Comparison of ENCODE assay signal across 8 cellular contexts in genomic region chr3:150603090-150603887, GRCh38. TPM values are rescaled to one million over a fixed set of nuclear protein-coding genes. Genes with fewer than 3 reads are reported as not detected.
DNase-seq lines count a peak whose midpoint lies in the region; ATAC-seq and TF ChIP-seq lines count a peak whose summit lies in the region.

Gene SELENOT, plus strand, starts transcription at chr3:150603321. Its CDS starts 42 bp downstream, at chr3:150603363.

- DNase-seq in BE2C (peak; percentile 96), GM19238 (ENCODE audit: insufficient read length, low spot score) (peak; percentile 70), NCI-H524 treated with DMSO at 0.1 percent for 48 hours (lab: John Stamatoyannopoulos, UW) (peak; percentile 94)
- DNase-seq in activated CD4-positive, alpha-beta T cell treated with anti-CD3 and anti-CD28 coated beads for 4 hours, result peak; percentile 92 to 93
- peak; percentile 89 to 92 for DNase-seq in stimulated activated CD4-positive, alpha-beta T cell treated with anti-CD3 and anti-CD28 coated beads, Interleukin-1b, Interleukin-23, amount 100 ng/mL, for 4 hours (ENCODE audit: low read depth in 2 of 2)

- H3K27me3 ChIP-seq in BE2C, result no peaks in the 10 kb centered on the region
- no peaks in the 10 kb centered on the region for H3K27me3 ChIP-seq in layer of hippocampus (ENCODE audit: control insufficient read depth, insufficient read depth, low read length)

- H3K4me3 ChIP-seq in BE2C (ENCODE audit: low read depth, low read length), result peak within 1 kb of the TSS; percentile 88

- ATAC-seq in HG03442 (IDR thresholded peaks at IDR 0.05; ENCODE audit: unreplicated experiment), result peak; percentile 50

- H3K27ac ChIP-seq in cingulate gyrus (ENCODE audit: low read depth, low read length) (peak within 1 kb of the TSS; percentile 93), layer of hippocampus (ENCODE audit: low read depth, low read length) (peak within 1 kb of the TSS; percentile 93)

- H3K36me3 ChIP-seq in BE2C, result peaks cover 6% of the 10 kb centered on the region

- no peaks in the 10 kb centered on the region; the same call in 1 of the 2 replicates for H3K4me1 ChIP-seq in BE2C

- TF ChIP-seq CTCF in BE2C (IDR thresholded peaks at IDR 0.05; ENCODE audit: low read depth, low read length), result peak; percentile 22; the same call in 1 of the 2 replicates

- H3K9me3 ChIP-seq in BE2C, result no peaks in the 10 kb centered on the region

RNA-seq across cellular contexts. Expression of gene SELENOT, which starts in this region (rescaled TPM):
- 78.9 TPM for polyA plus RNA-seq in BE2C (2012; ENCODE audit: insufficient read depth, insufficient read length, low read depth)

Comparison
In these comparisons a context has a peak if more than half of its experiments do, and no peak if none do; other contexts are left out.
1. Peak in every context shown above with its lines: DNase-seq, ATAC-seq, H3K4me3 ChIP-seq and H3K27ac ChIP-seq.